Comparison of ENCODE assay signal across 29 cellular contexts in genomic region chr2:118348380-118349024, GRCh38.
"Had no signal": no experiment of that assay in that cellular context is flagged by ENCODE, and none has a peak within 500 bp of the region (broad histone marks: within the 10 kb centered on the region; RNA-seq: fewer than 3 reads in every experiment).

No MANE protein-coding gene starts in this region.

- H3K36me3 ChIP-seq: colonic mucosa, left ventricle myocardium inferior, ovary, prostate gland, sigmoid colon, suprapubic skin, tibial nerve had no signal

- H3K9me3 Mint-ChIP-seq: stimulated activated naive B cell treated with anti-CD40 and anti-IgM and Interleukin-4, amounts not matched to agents 10 μg/mL and 1 μg/mL and 100 μg/mL, for 72 hours; T-helper 2 cell treated with Interferon-gamma antibody and Interleukin-4, amounts not matched to agents 5 μg/mL and 100 μg/mL, for 36 hours had no signal

- FAIRE-seq: frontal cortex had no signal

- H3K4me2 ChIP-seq: smooth muscle cell had no signal

- H3K27ac Mint-ChIP-seq: activated naive CD8-positive, alpha-beta T cell; naive B cell; nephron progenitor cell; stimulated activated naive B cell treated with anti-CD40 and anti-IgM and Interleukin-4, amounts not matched to agents 10 μg/mL and 1 μg/mL and 100 μg/mL, for 72 hours; T-helper 2 cell treated with Interferon-gamma antibody and Interleukin-4, amounts not matched to agents 5 μg/mL and 100 μg/mL, for 36 hours had no signal

- H3K4me3 Mint-ChIP-seq: activated naive CD8-positive, alpha-beta T cell; naive B cell; nephron progenitor cell; stimulated activated naive B cell treated with anti-CD40 and anti-IgM and Interleukin-4, amounts not matched to agents 10 μg/mL and 1 μg/mL and 100 μg/mL, for 72 hours; T-helper 2 cell treated with Interferon-gamma antibody and Interleukin-4, amounts not matched to agents 5 μg/mL and 100 μg/mL, for 36 hours had no signal

- H3K4me1 Mint-ChIP-seq: naive B cell; nephron progenitor cell; stimulated activated naive B cell treated with anti-CD40 and anti-IgM and Interleukin-4, amounts not matched to agents 10 μg/mL and 1 μg/mL and 100 μg/mL, for 72 hours had no signal

- H3K27ac ChIP-seq: body of pancreas, colonic mucosa, left ventricle myocardium inferior, ovary, prostate gland, sigmoid colon, suprapubic skin, tibial nerve, VCaP had no signal

- H3K4me1 ChIP-seq: body of pancreas, colonic mucosa, left ventricle myocardium inferior, prostate gland, sigmoid colon, suprapubic skin, tibial nerve had no signal

- H3K9me3 ChIP-seq: body of pancreas, colonic mucosa, left ventricle myocardium inferior, mucosa of descending colon, ovary, prostate gland, sigmoid colon, suprapubic skin, tibial nerve had no signal

- DNase-seq: activated CD4-positive, alpha-beta T cell treated with anti-CD3 and anti-CD28 coated beads for 4 hours; activated CD4-positive, alpha-beta T cell treated with anti-CD3 and anti-CD28 coated beads, Interleukin-2, amount 50 U/mL, for 48 hours; activated CD8-positive, alpha-beta memory T cell treated with anti-CD3 and anti-CD28 coated beads for 24 hours; activated effector memory CD4-positive, alpha-beta T cell treated with Interleukin-2 at 50 U/mL for 16 hours; activated naive CD4-positive, alpha-beta T cell treated with Interleukin-2 at 50 U/mL for 16 hours; anterior cingulate cortex; body of pancreas; cerebellar nuclear complex; colonic mucosa; effector memory CD4-positive, alpha-beta T cell; kidney glomerular epithelial cell; left ventricle myocardium inferior; mesendoderm; mucosa of descending colon; naive B cell; nephron progenitor cell; ovary; sigmoid colon; stimulated activated CD4-positive, alpha-beta T cell treated with anti-CD3 and anti-CD28 coated beads, Interleukin-1b, Interleukin-23, amount 100 ng/mL, for 48 hours; stimulated activated naive B cell treated with anti-CD40 and anti-IgM and Interleukin-4, amounts not matched to agents 10 μg/mL and 1 μg/mL and 100 μg/mL, for 72 hours had no signal

- H3K4me3 ChIP-seq: body of pancreas, colonic mucosa, left ventricle myocardium inferior, lung, mucosa of descending colon, ovary, prostate gland, sigmoid colon, smooth muscle cell, suprapubic skin, tibial nerve had no signal

- ATAC-seq: body of pancreas; mucosa of descending colon; stimulated activated naive B cell treated with anti-CD40 and anti-IgM and Interleukin-4, amounts not matched to agents 10 μg/mL and 1 μg/mL and 100 μg/mL, for 72 hours had no signal

- H3K36me3 Mint-ChIP-seq: activated naive CD8-positive, alpha-beta T cell; naive B cell; stimulated activated naive B cell treated with anti-CD40 and anti-IgM and Interleukin-4, amounts not matched to agents 10 μg/mL and 1 μg/mL and 100 μg/mL, for 72 hours had no signal

- H3K27me3 ChIP-seq: body of pancreas, colonic mucosa, ovary, sigmoid colon, suprapubic skin, tibial nerve had no signal
